Comparison of ENCODE assay signal across 11 cellular contexts in the genomic region with DNA sequence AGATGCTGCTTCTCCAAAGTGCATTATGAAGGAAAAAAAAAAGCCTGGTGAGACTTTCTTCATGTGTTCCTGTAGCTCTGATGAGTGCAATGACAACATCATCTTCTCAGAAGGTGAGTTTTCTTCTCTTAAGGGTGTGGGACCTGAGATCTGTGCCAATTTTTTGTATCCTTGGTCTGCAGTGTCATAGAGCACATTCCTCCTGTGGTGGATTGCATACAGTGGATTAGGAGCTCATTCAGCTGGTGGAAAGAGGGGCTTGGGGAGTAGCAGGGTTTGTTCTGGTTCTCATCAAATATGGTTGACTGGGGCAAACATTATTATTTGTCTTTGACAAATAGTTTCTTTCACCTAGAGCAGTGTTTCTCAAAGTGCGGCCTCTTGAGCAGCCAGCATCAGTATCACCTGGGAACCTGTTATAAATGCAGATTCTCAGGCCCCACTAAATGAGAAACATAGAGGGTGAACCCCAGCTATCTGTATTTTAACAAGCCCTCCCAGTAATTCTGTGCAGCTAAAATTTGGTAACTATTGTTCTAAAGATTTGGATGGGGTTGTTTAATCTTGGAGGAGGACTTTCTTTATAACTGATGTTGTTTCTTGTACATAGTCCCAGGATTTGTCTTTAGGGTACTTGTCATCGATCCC. TPM values are rescaled to one million over a fixed set of nuclear protein-coding genes. Genes with fewer than 3 reads are reported as not detected.
A peak's percentile ranks its signal among the peaks of the same experiment; 100 is the strongest.
DNase-seq lines count a peak whose midpoint lies in the region; ATAC-seq and TF ChIP-seq lines count a peak whose summit lies in the region.
"Had no signal": no experiment of that assay in that cellular context is flagged by ENCODE, and none has a peak within 500 bp of the region (broad histone marks: within the 10 kb centered on the region; RNA-seq: fewer than 3 reads in every experiment).

No MANE protein-coding gene starts in this region.

- peaks cover 38% of the 10 kb centered on the region for H3K36me3 ChIP-seq in IMR-90 (ENCODE audit: control insufficient read depth, insufficient read depth, low read length)

- H4K91ac ChIP-seq in IMR-90 (ENCODE audit: insufficient read depth, low read depth, low read length), result peak overlapping the region; percentile 71

- no peak for TF ChIP-seq CTCF in CD4-positive, alpha-beta T cell (IDR thresholded peaks at IDR 0.05)
- TF ChIP-seq CTCF in IMR-90 (conservative IDR thresholded peaks at IDR 0.05; ENCODE audit: low read depth, low read length) (no peak), osteocyte (IDR thresholded peaks at IDR 0.05) (no peak), GM10266 (IDR thresholded peaks at IDR 0.05; ENCODE audit: control insufficient read depth, insufficient read depth, low read depth, missing control alignments) (no peak)

- H2AK5ac ChIP-seq in IMR-90 (ENCODE audit: low read depth, low read length), result peak overlapping the region; percentile 63

- H3K27me3 Mint-ChIP-seq in CD4-positive, alpha-beta T cell, result no peaks in the 10 kb centered on the region
- no peaks in the 10 kb centered on the region for H3K27me3 Mint-ChIP-seq in central memory CD8-positive, alpha-beta T cell
- no peaks in the 10 kb centered on the region for H3K27me3 Mint-ChIP-seq in osteocyte (ENCODE audit: unreplicated experiment)

- H2BK120ac ChIP-seq in IMR-90 (ENCODE audit: low read depth, low read length), result peak overlapping the region; percentile 89

- peak overlapping the region; percentile 90 for H2BK5ac ChIP-seq in IMR-90 (ENCODE audit: low read depth, low read length, poor library complexity, severe bottlenecking)

- H3K56ac ChIP-seq in IMR-90 (ENCODE audit: extremely low read depth, insufficient read depth, low read length), result peak overlapping the region; percentile 73

- CTCF ChIA-PET in CD4-positive, alpha-beta T cell (lab: Charles Lee), result no interaction called here
- CTCF ChIA-PET in IMR-90 (lab: Yijun Ruan, JAX), result interaction anchor here (0.7 kb wide), 1 partner anchor 327 kb away, joined by 3 read pairs; no protein-coding TSS in a partner anchor

- TF ChIP-seq RAD21 in IMR-90 (IDR thresholded peaks at IDR 0.05; ENCODE audit: low read length), result no peak

- no peaks in the 10 kb centered on the region for H3K27me3 ChIP-seq in CD4-positive, alpha-beta T cell (ENCODE audit: control insufficient read depth, insufficient read depth, low read length)
- H3K27me3 ChIP-seq in IMR-90 (ENCODE audit: control insufficient read depth, insufficient read depth, low read length), result no peaks in the 10 kb centered on the region

- no peaks in the 10 kb centered on the region for H3K9me3 ChIP-seq in CD4-positive, alpha-beta T cell (ENCODE audit: control insufficient read depth, low read length)
- no peaks in the 10 kb centered on the region for H3K9me3 ChIP-seq in IMR-90 (ENCODE audit: control insufficient read depth, insufficient read depth, low read length)

- H3K9me1 ChIP-seq in IMR-90 (ENCODE audit: insufficient read depth, low read length), result peaks cover 25% of the 10 kb centered on the region

- BruUV-seq in IMR-90 (replicated peaks; lab: Mats Ljungman, UMichigan), result no TSS peak

- intact Hi-C loops in CD4-positive, alpha-beta T cell (cut with DNase I, micrococcal nuclease), result loop anchor here in 1 of 2 experiments (10.0 kb wide), 1 partner anchor 1774 kb away; no protein-coding TSS in a partner anchor
- intact Hi-C loops in IMR-90 (cut with micrococcal nuclease), result no loop called here

- peak overlapping the region; percentile 2 for H3K27ac ChIP-seq in CD4-positive, alpha-beta T cell (ENCODE audit: low read depth, low read length)
- peak overlapping the region; percentile 91 for H3K27ac ChIP-seq in IMR-90 (ENCODE audit: insufficient read depth, low read length)

- H3K18ac ChIP-seq in IMR-90 (ENCODE audit: low read depth, low read length), result peak overlapping the region; percentile 83

- peaks cover 100% of the 10 kb centered on the region for H3K4me1 Mint-ChIP-seq in CD4-positive, alpha-beta T cell (ENCODE audit: low read depth)
- peaks cover 74% of the 10 kb centered on the region for H3K4me1 Mint-ChIP-seq in central memory CD8-positive, alpha-beta T cell
- H3K4me1 Mint-ChIP-seq in osteocyte (ENCODE audit: unreplicated experiment), result peaks cover 40% of the 10 kb centered on the region

- peak overlapping the region; percentile 57 for H3K4me3 Mint-ChIP-seq in CD4-positive, alpha-beta T cell
- H3K4me3 Mint-ChIP-seq in central memory CD8-positive, alpha-beta T cell, result no peak overlapping the region
- H3K4me3 Mint-ChIP-seq in osteocyte (ENCODE audit: unreplicated experiment), result no peak overlapping the region

- H4K20me1 ChIP-seq in IMR-90 (ENCODE audit: insufficient read depth, low read length), result no peaks in the 10 kb centered on the region

- peaks cover 100% of the 10 kb centered on the region for H3K36me3 Mint-ChIP-seq in CD4-positive, alpha-beta T cell (ENCODE audit: low read depth)
- H3K36me3 Mint-ChIP-seq in central memory CD8-positive, alpha-beta T cell (ENCODE audit: insufficient read depth), result peaks cover 76% of the 10 kb centered on the region
- H3K36me3 Mint-ChIP-seq in osteocyte (ENCODE audit: unreplicated experiment), result peaks cover 74% of the 10 kb centered on the region

- no peak for DNase-seq in CD4-positive, alpha-beta T cell
- no peak for DNase-seq in IMR-90
- DNase-seq in central memory CD8-positive, alpha-beta T cell (ENCODE audit: low spot score in 2 of 2), result no peak
- DNase-seq in osteocyte (ENCODE audit: extremely low spot score, unreplicated experiment), result no peak
- no peak for DNase-seq in GM10266 (ENCODE audit: extremely low spot score)
- no peak for DNase-seq in stimulated activated CD4-positive, alpha-beta T cell treated with anti-CD3 and anti-CD28 coated beads, Interleukin-15, amount 100 ng/mL, for 24 hours
- DNase-seq: mammary epithelial cell; NCI-H2171 treated with DMSO at 0.1 percent for 48 hours; posterior cingulate gyrus; stimulated activated CD4-positive, alpha-beta T cell treated with anti-CD3 and anti-CD28 coated beads, Interleukin-4, amount 100 ng/mL, for 1 hour had no signal

- TF ChIP-seq POLR2A in IMR-90 (IDR thresholded peaks at IDR 0.05; ENCODE audit: low read depth, low read length), result no peak

- peak overlapping the region; percentile 76 for H3K4ac ChIP-seq in IMR-90 (ENCODE audit: low read depth, low read length)

- H2BK20ac ChIP-seq in IMR-90 (ENCODE audit: low read depth, low read length), result peak overlapping the region; percentile 83

- WGBS in IMR-90 (ENCODE audit: extremely low coverage in 2 of 2, insufficient read length in 1 of 2), 2 experiments, result no CpG with 5 or more reads among the region's 2 CpGs

- H3K9ac ChIP-seq in IMR-90 (ENCODE audit: low read depth, low read length), result peak overlapping the region; percentile 43; the same call in 1 of the 2 replicates

- H3K23ac ChIP-seq in IMR-90 (ENCODE audit: low read depth, low read length), result peak overlapping the region; percentile 88

- H4K5ac ChIP-seq in IMR-90 (ENCODE audit: low read depth, low read length), result peak overlapping the region; percentile 96

- ATAC-seq in CD4-positive, alpha-beta T cell (ENCODE audit: poor library complexity), result no peak
- ATAC-seq in IMR-90 (ENCODE audit: low read depth) (peak; percentile 10; the same call in 1 of the 2 replicates), GM18909 (IDR thresholded peaks at IDR 0.05; ENCODE audit: poor library complexity, unreplicated experiment) (no peak)
- no peak for ATAC-seq in central memory CD8-positive, alpha-beta T cell (replicated peaks; ENCODE audit: extremely low read depth, poor library complexity, severe bottlenecking)

- in situ Hi-C loops in IMR-90 (cut with MboI; ENCODE audit: low sequenced_read_pairs), result no loop called here

- peak overlapping the region; percentile 66 for H3K14ac ChIP-seq in IMR-90 (replicated peaks; ENCODE audit: low read depth, low read length)

- H3K4me2 ChIP-seq in IMR-90 (ENCODE audit: low read depth, low read length), result peak overlapping the region; percentile 67

- H2AK9ac ChIP-seq in IMR-90 (replicated peaks; ENCODE audit: low read depth, low read length, poor library complexity), result no peak overlapping the region

- no peaks in the 10 kb centered on the region for H3K9me3 Mint-ChIP-seq in CD4-positive, alpha-beta T cell
- H3K9me3 Mint-ChIP-seq in central memory CD8-positive, alpha-beta T cell, result no peaks in the 10 kb centered on the region
- H3K9me3 Mint-ChIP-seq in osteocyte (ENCODE audit: unreplicated experiment), result peaks cover 4% of the 10 kb centered on the region

- H4K8ac ChIP-seq in IMR-90 (ENCODE audit: low read depth in 2 of 2, low read length in 2 of 2), result peak overlapping the region; percentile 37 to 75

- H3K27ac Mint-ChIP-seq in CD4-positive, alpha-beta T cell, result peak overlapping the region; percentile 96
- H3K27ac Mint-ChIP-seq in central memory CD8-positive, alpha-beta T cell (ENCODE audit: low read depth), result peak overlapping the region; percentile 96
- peak overlapping the region; percentile 84 for H3K27ac Mint-ChIP-seq in osteocyte (ENCODE audit: unreplicated experiment)

- H2AFZ ChIP-seq in IMR-90 (replicated peaks; ENCODE audit: low read length, poor library complexity), result no peak overlapping the region

- dilution Hi-C loops in IMR-90 (cut with HindIII; ENCODE audit: low sequenced_read_pairs, unreplicated experiment), result no loop called here

- H3K4me1 ChIP-seq in IMR-90 (ENCODE audit: control insufficient read depth, insufficient read depth, low read length), result peaks cover 24% of the 10 kb centered on the region

- H2BK15ac ChIP-seq in IMR-90 (ENCODE audit: low read depth, low read length), result peak overlapping the region; percentile 67; the same call in 1 of the 3 replicates

- H3K4me3 ChIP-seq in IMR-90 (ENCODE audit: insufficient read depth, low read depth, low read length), result no peak overlapping the region

- peaks cover 45 to 64% of the 10 kb centered on the region in 2 experiments for H3K79me1 ChIP-seq in IMR-90 (ENCODE audit: low read depth in 1 of 2, low read length in 2 of 2)

- POLR2A ChIA-PET in CD4-positive, alpha-beta T cell (lab: Charles Lee), result interaction anchor here (1.0 to 1.6 kb wide), 6 partner anchors 9 to 46 kb away, joined by 3 to 4 read pairs (median 3); no protein-coding TSS in a partner anchor
- POLR2A ChIA-PET in IMR-90 (lab: Charles Lee; ENCODE audit: unreplicated experiment), result no interaction called here

TF ChIP-seq in IMR-90, 13 proteins besides CTCF, POLR2A, EP300 and RAD21 (continues in another document):
- no peak for TF ChIP-seq RFX5 (IDR thresholded peaks at IDR 0.05; ENCODE audit: low read depth, low read length)

RNA-seq across cellular contexts. Expression of gene TGFBR2, which starts 44.1 kb away (rescaled TPM):
- 100 to 1,000 TPM; 203 to 205 TPM for total RNA-seq in CD4-positive, alpha-beta T cell
- total RNA-seq in IMR-90 (2012; rRNA removed) (87.5 and 89.7 TPM in 2 replicates), osteocyte (71.5 and 72.1 TPM in 2 replicates)
- 58.1 and 63.7 TPM in 2 replicates for polyA plus RNA-seq in IMR-90 (2012; rRNA removed)
- 34.9 and 52.0 TPM in 2 replicates for polyA plus RNA-seq in IMR-90 (2012; cell fraction: cytosol; rRNA removed)
- 17.3 and 35.9 TPM in 2 replicates for polyA plus RNA-seq in IMR-90 (2012; cell fraction: nucleus; rRNA removed; ENCODE audit: low replicate concordance)
